In genomic region chr10:14904316-14904732, GRCh38 we compare ENCODE assay signal across 9 cellular contexts. TPM values are rescaled to one million over a fixed set of nuclear protein-coding genes. Genes with fewer than 3 reads are reported as not detected.
DNase-seq lines count a peak whose midpoint lies in the region; ATAC-seq and TF ChIP-seq lines count a peak whose summit lies in the region.
"Had no signal": no experiment of that assay in that cellular context is flagged by ENCODE, and none has a peak within 500 bp of the region (broad histone marks: within the 10 kb centered on the region; RNA-seq: fewer than 3 reads in every experiment).

No MANE protein-coding gene starts in this region.

- peaks cover 4% of the 10 kb centered on the region for H3K79me2 ChIP-seq in SK-N-SH (ENCODE audit: insufficient read depth)

- H4K20me1 ChIP-seq in SK-N-SH (ENCODE audit: insufficient read depth) = no peaks in the 10 kb centered on the region

- peak; percentile 30; the same call in 1 of the 2 replicates for TF ChIP-seq RAD21 in SK-N-SH (IDR thresholded peaks at IDR 0.05; ENCODE audit: low read length)

- intact Hi-C loops in spleen (cut with DNase I; ENCODE audit: low total_unique reads) = no loop called here

- H3K27ac ChIP-seq in SK-N-SH (ENCODE audit: low read depth in 2 of 2, low read length in 1 of 2) (no peak overlapping the region), spleen (no peak overlapping the region)

- H3K9ac ChIP-seq in SK-N-SH = no peak overlapping the region

- peaks cover 13% of the 10 kb centered on the region for H3F3A ChIP-seq in SK-N-SH (replicated peaks; ENCODE audit: insufficient read depth)

- ATAC-seq in GM18498 (IDR thresholded peaks at IDR 0.05; ENCODE audit: unreplicated experiment) = no peak

- DNase-seq in NCI-H82 (lab: John Stamatoyannopoulos, UW) (peak; percentile 15), NCI-H82 treated with DMSO at 0.1 percent for 48 hours (lab: John Stamatoyannopoulos, UW; ENCODE audit: unreplicated experiment) (no peak), H4 (ENCODE audit: low spot score) (peak; percentile 21), SK-N-SH (peak; percentile 43), fibroblast of gingiva (ENCODE audit: low read depth) (peak; percentile 15), spleen (no peak)
- no peak for DNase-seq in activated CD4-positive, CD25-positive, alpha-beta regulatory T cell treated with anti-CD3 and anti-CD28 coated beads, Interleukin-2, amount 50 U/mL, for 72 hours

- TF ChIP-seq CTCF in SK-N-SH (IDR thresholded peaks at IDR 0.05) (peak; percentile 65), spleen (IDR thresholded peaks at IDR 0.05 in 8 of 11, conservative IDR thresholded peaks at IDR 0.05 in 3 of 11) (peak in 9 of 11 experiments; percentile 24 to 61 (median 44))

- TF ChIP-seq EP300 in SK-N-SH (IDR thresholded peaks at IDR 0.05; ENCODE audit: borderline replicate concordance in 1 of 2, low read depth in 1 of 2, low read length in 1 of 2) = no peak

- H3K4me3 ChIP-seq in SK-N-SH (ENCODE audit: low read depth in 2 of 2, low read length in 1 of 2) (no peak overlapping the region), spleen (no peak overlapping the region)

- CTCF ChIA-PET in SK-N-SH (lab: Yijun Ruan, JAX) = interaction anchor here (0.8 to 1.9 kb wide), 8 partner anchors 8 to 68 kb away, joined by 3 to 5 read pairs (median 4); partner anchors contain the start of gene DCLRE1C

- POLR2A ChIA-PET in SK-N-SH (lab: Yijun Ruan, JAX) = no interaction called here

- H3K9me3 ChIP-seq in SK-N-SH (no peaks in the 10 kb centered on the region), spleen (no peaks in the 10 kb centered on the region)

- H3K4me2 ChIP-seq in SK-N-SH = no peak overlapping the region

- no peaks in the 10 kb centered on the region for H3K4me1 ChIP-seq in SK-N-SH (ENCODE audit: control insufficient read depth in 1 of 2, insufficient read depth in 2 of 2, low read depth in 1 of 2, low read length in 1 of 2)
- no peaks in the 10 kb centered on the region for H3K4me1 ChIP-seq in spleen

- H3K27me3 ChIP-seq in SK-N-SH (ENCODE audit: insufficient read depth) (no peaks in the 10 kb centered on the region), spleen (replicated peaks in 1 of 7) (no peaks in the 10 kb centered on the region)

- H3K9me2 ChIP-seq in SK-N-SH = no peaks in the 10 kb centered on the region

- H3K36me3 ChIP-seq in SK-N-SH (replicated peaks in 1 of 2; ENCODE audit: control insufficient read depth in 1 of 2, insufficient read depth in 2 of 2, low read length in 1 of 2) (peaks cover 73 to 79% of the 10 kb centered on the region in 2 experiments), spleen (peaks cover 5 to 67% (median 29%) of the 10 kb centered on the region in 6 donors)

- 79% methylated on average over 1 of the region's 1 CpG for WGBS in SK-N-SH (ENCODE audit: low lambda C conversion rate)
- 27 to 36% (median 31%) methylated on average over 1 of the region's 1 CpG for WGBS in spleen, 5 donors

- H2AFZ ChIP-seq in SK-N-SH (ENCODE audit: low read depth) = no peak overlapping the region

- TF ChIP-seq POLR2A in spleen (IDR thresholded peaks at IDR 0.05) = no peak

TF ChIP-seq in SK-N-SH, 30 proteins besides CTCF, POLR2A, EP300 and RAD21:
- TF ChIP-seq NRF1 (IDR thresholded peaks at IDR 0.05; ENCODE audit: low read depth, low read length) = no peak
- TF ChIP-seq CHD2 (IDR thresholded peaks at IDR 0.05; ENCODE audit: low read length, partially characterized antibody) = no peak
- no peak for TF ChIP-seq TCF12 (IDR thresholded peaks at IDR 0.05)
- no peak for TF ChIP-seq RFX5 (IDR thresholded peaks at IDR 0.05; ENCODE audit: low read length)
- TF ChIP-seq GATA2 (CRISPR knock-in tag; IDR thresholded peaks at IDR 0.05) = no peak
- no peak for TF ChIP-seq TEAD4 (IDR thresholded peaks at IDR 0.05; ENCODE audit: borderline replicate concordance, insufficient read depth)
- TF ChIP-seq GABPA (IDR thresholded peaks at IDR 0.05; ENCODE audit: low read depth) = no peak
- TF ChIP-seq MAX (IDR thresholded peaks at IDR 0.05; ENCODE audit: low read depth) = no peak
- TF ChIP-seq USF2 (IDR thresholded peaks at IDR 0.05; ENCODE audit: borderline replicate concordance, low read depth, low read length) = no peak
- no peak for TF ChIP-seq TAF1 (IDR thresholded peaks at IDR 0.05; ENCODE audit: borderline replicate concordance, low read depth, low read length)
- no peak for TF ChIP-seq MXI1 (IDR thresholded peaks at IDR 0.05; ENCODE audit: low read depth, low read length)

RNA-seq across cellular contexts. Expression of gene SUV39H2, which starts 25.7 kb away (rescaled TPM):
- 15.5 and 27.6 TPM in 2 replicates for total RNA-seq in H4 (2014; rRNA removed; shearing (Covaris generic))
- polyA plus RNA-seq in SK-N-SH (2012; rRNA removed) (4.6 and 4.9 TPM in 2 replicates), spleen (1 to 10 TPM; 1.2 to 3.1 (median 2.7) TPM)
- 7.0 and 7.1 TPM in 2 replicates for polyA plus RNA-seq in SK-N-SH (2012; cell fraction: cytosol; rRNA removed)
- polyA plus RNA-seq in SK-N-SH (2012; cell fraction: nucleus; rRNA removed) = 1.4 and 2.4 TPM in 2 replicates
- 1 to 10 TPM; 4.0 to 8.4 (median 5.1) TPM for total RNA-seq in spleen

RNA-seq across cellular contexts. Expression of gene DCLRE1C, which starts 49.6 kb away (rescaled TPM):
- 3.5 and 6.6 TPM in 2 replicates for total RNA-seq in H4 (2014; rRNA removed; shearing (Covaris generic))
- polyA plus RNA-seq in SK-N-SH (2012; rRNA removed) (2.5 and 3.0 TPM in 2 replicates), spleen (1 to 10 TPM; 6.8 to 9.2 (median 9.2) TPM)
- 2.6 TPM in 2 replicates for polyA plus RNA-seq in SK-N-SH (2012; cell fraction: cytosol; rRNA removed)
- 4.2 and 9.4 TPM in 2 replicates for polyA plus RNA-seq in SK-N-SH (2012; cell fraction: nucleus; rRNA removed)
- 10 to 100 TPM; 23.0 to 35.6 (median 27.3) TPM for total RNA-seq in spleen

RNA-seq across cellular contexts. Expression of gene MEIG1, which starts 54.9 kb away (rescaled TPM):
- 1.2 and 1.9 TPM in 2 replicates for total RNA-seq in H4 (2014; rRNA removed; shearing (Covaris generic))
- 0.42 and 0.43 TPM in 2 replicates for polyA plus RNA-seq in SK-N-SH (2012; rRNA removed)
- 0.62 and 0.82 TPM in 2 replicates for polyA plus RNA-seq in SK-N-SH (2012; cell fraction: cytosol; rRNA removed)
- 0.49 TPM in 1 of 2 replicates, not detected in the other for polyA plus RNA-seq in SK-N-SH (2012; cell fraction: nucleus; rRNA removed)
- not detected for total RNA-seq in spleen
- polyA plus RNA-seq in spleen = under 1 TPM; 0.54 to 0.64 (median 0.57) TPM
- total RNA-seq: Daoy had no signal

Comparison
In these comparisons a context has a peak if more than half of its experiments do, and no peak if none do; other contexts are left out.
1. DNase-seq: peak in NCI-H82 (single experiment), H4 (single experiment), SK-N-SH (single experiment) and fibroblast of gingiva (single experiment); none in NCI-H82 treated with DMSO at 0.1 percent for 48 hours (single experiment), spleen (single experiment) and activated CD4-positive, CD25-positive, alpha-beta regulatory T cell treated with anti-CD3 and anti-CD28 coated beads, Interleukin-2, amount 50 U/mL, for 72 hours (single experiment).